8 cellular contexts compared by ENCODE assay signal in genomic region chr16:788399-789126, GRCh38. TPM values are rescaled to one million over a fixed set of nuclear protein-coding genes. Genes with fewer than 3 reads are reported as not detected.
DNase-seq lines count a peak whose midpoint lies in the region; ATAC-seq and TF ChIP-seq lines count a peak whose summit lies in the region.

TSS of gene CHTF18 (plus strand) at chr16:788620. CDS start at chr16:788685, 65 bp downstream.

- H3K27me3 ChIP-seq in A673 (replicated peaks; ENCODE audit: insufficient read depth, low read depth, low read length, poor library complexity): peaks cover under 1% of the 10 kb centered on the region
- no peaks in the 10 kb centered on the region for H3K27me3 ChIP-seq in mammary epithelial cell (ENCODE audit: insufficient read depth, low read length)
- H3K27me3 ChIP-seq in iPS-20b (ENCODE audit: insufficient read depth, low read length): no peaks in the 10 kb centered on the region
- H3K27me3 ChIP-seq in skeletal muscle tissue (ENCODE audit: control insufficient read depth in 3 of 3, insufficient read depth in 3 of 3, low read length in 3 of 3): peaks cover 3 to 9% (median 6%) of the 10 kb centered on the region in 3 donors

- H3K4me1 ChIP-seq in A673 (ENCODE audit: insufficient read depth, low read length, poor library complexity, severe bottlenecking): peaks cover 8% of the 10 kb centered on the region
- H3K4me1 ChIP-seq in mammary epithelial cell (ENCODE audit: insufficient read depth, low read length): peaks cover 23% of the 10 kb centered on the region
- H3K4me1 ChIP-seq in iPS-20b (ENCODE audit: insufficient read depth, low read length): no peaks in the 10 kb centered on the region
- peaks cover 11 to 24% (median 15%) of the 10 kb centered on the region in 3 donors for H3K4me1 ChIP-seq in skeletal muscle tissue (ENCODE audit: control insufficient read depth in 3 of 3, insufficient read depth in 3 of 3, low read length in 3 of 3)

- in situ Hi-C loops in mammary epithelial cell (cut with MboI; ENCODE audit: low sequenced_read_pairs in 2 of 2): loop anchor here in 1 of 2 donors (5.0 kb wide), 2 partner anchors 41 to 76 kb away; no protein-coding TSS in a partner anchor

- CTCF ChIA-PET in A673 (lab: Charles Lee): interaction anchor here (1.4 kb wide), 1 partner anchor 69 kb away, joined by 5 read pairs; no protein-coding TSS in a partner anchor
- CTCF ChIA-PET in mammary epithelial cell (lab: Charles Lee; ENCODE audit: low non-redundant PET): interaction anchor here (0.6 to 0.7 kb wide), 2 partner anchors 60 to 76 kb away, joined by 7 to 14 read pairs; no protein-coding TSS in a partner anchor

- H4K20me1 ChIP-seq in mammary epithelial cell (ENCODE audit: insufficient read depth, low read length): no peaks in the 10 kb centered on the region

- dilution Hi-C loops in mammary epithelial cell (cut with HindIII; ENCODE audit: low sequenced_read_pairs): loop anchor here (5.0 to 10.0 kb wide), 4 partner anchors 46 to 326 kb away; no protein-coding TSS in a partner anchor

- POLR2A ChIA-PET in A673 (lab: Charles Lee; ENCODE audit: low non-redundant PET): interaction anchor here (0.6 to 0.8 kb wide), 2 partner anchors 13 to 404 kb away, joined by 4 to 12 read pairs; no protein-coding TSS in a partner anchor

- H3K9me3 ChIP-seq in A673 (ENCODE audit: low read depth, low read length, poor library complexity, severe bottlenecking) (no peaks in the 10 kb centered on the region), mammary epithelial cell (replicated peaks; ENCODE audit: insufficient read depth, low read length) (no peaks in the 10 kb centered on the region), iPS-20b (ENCODE audit: insufficient read depth, low read depth, low read length) (no peaks in the 10 kb centered on the region), skeletal muscle tissue (ENCODE audit: control insufficient read depth in 3 of 3, low read length in 3 of 3) (no peaks in the 10 kb centered on the region)

- peak within 1 kb of the TSS; percentile 73 for H3K9ac ChIP-seq in mammary epithelial cell (ENCODE audit: insufficient read depth, low read length)
- peak within 1 kb of the TSS; percentile 88 for H3K9ac ChIP-seq in iPS-20b (ENCODE audit: low read depth, low read length)
- peak within 1 kb of the TSS; percentile 88 to 91 (median 91) for H3K9ac ChIP-seq in skeletal muscle tissue (ENCODE audit: low read depth in 1 of 3, low read length in 3 of 3)

- ATAC-seq in GM18873 (IDR thresholded peaks at IDR 0.05; ENCODE audit: low FRiP score, unreplicated experiment) (peak; percentile 38), HG03135 (IDR thresholded peaks at IDR 0.05; ENCODE audit: unreplicated experiment) (peak; percentile 72)

- H3K27ac ChIP-seq in A673 (ENCODE audit: low read depth, low read length, poor library complexity, severe bottlenecking) (peak within 1 kb of the TSS; percentile 83), mammary epithelial cell (ENCODE audit: insufficient read depth, low read depth, low read length) (peak within 1 kb of the TSS; percentile 16), iPS-20b (ENCODE audit: low read length) (no peak within 1 kb of the TSS), skeletal muscle tissue (ENCODE audit: low read depth, low read length) (no peak within 1 kb of the TSS)

- peak within 1 kb of the TSS; percentile 99 for H3K4me2 ChIP-seq in mammary epithelial cell (ENCODE audit: insufficient read depth, low read depth, low read length)

- TF ChIP-seq CTCF in A673 (conservative IDR thresholded peaks at IDR 0.05; ENCODE audit: low read depth, low read length) (no peak), WI38 (IDR thresholded peaks at IDR 0.05; ENCODE audit: low read depth, low read length) (no peak), mammary epithelial cell (conservative IDR thresholded peaks at IDR 0.05 in 1 of 2, IDR thresholded peaks at IDR 0.05 in 1 of 2; ENCODE audit: extremely low read depth in 1 of 2, insufficient read depth in 1 of 2, low read depth in 1 of 2, low read length in 2 of 2) (no peak)

- BruUV-seq in A673 (replicated peaks; lab: Mats Ljungman, UMichigan) (TSS peak; percentile 80), mammary epithelial cell (replicated peaks; lab: Mats Ljungman, UMichigan) (TSS peak; percentile 66)

- 1% methylated on average over 26 of the region's 97 CpGs for WGBS in mammary epithelial cell (ENCODE audit: low coverage, missing lambda C conversion rate)

- H3K4me3 ChIP-seq in A673 (ENCODE audit: low read depth, low read length, poor library complexity, severe bottlenecking) (peak within 1 kb of the TSS; percentile 72), WI38 (ENCODE audit: low read depth, low read length) (peak within 1 kb of the TSS; percentile 93), mammary epithelial cell (replicated peaks in 1 of 3; ENCODE audit: insufficient read depth in 1 of 3, low read depth in 2 of 3, low read length in 3 of 3) (peak within 1 kb of the TSS; percentile 87 to 98 (median 94)), iPS-20b (ENCODE audit: low read length) (peak within 1 kb of the TSS; percentile 87), skeletal muscle tissue (ENCODE audit: low read length in 3 of 3) (peak within 1 kb of the TSS; percentile 87 to 90 (median 90))

- H3K79me2 ChIP-seq in mammary epithelial cell (ENCODE audit: insufficient read depth, low read length): peaks cover 43% of the 10 kb centered on the region

- peak; percentile 95 for DNase-seq in A673 (ENCODE audit: low spot score)
- DNase-seq in NCI-H2196 (lab: John Stamatoyannopoulos, UW; ENCODE audit: unreplicated experiment): peak; percentile 92
- peak; percentile 90 for DNase-seq in mammary epithelial cell

- H2AFZ ChIP-seq in mammary epithelial cell (ENCODE audit: low read depth, low read length): peak within 1 kb of the TSS; percentile 94

- intact Hi-C loops in A673 (cut with micrococcal nuclease; ENCODE audit: unreplicated experiment) (loop anchor here (5.0 kb wide), 1 partner anchor 76 kb away; no protein-coding TSS in a partner anchor), mammary epithelial cell (cut with micrococcal nuclease) (loop anchor here (2.0 kb wide), 1 partner anchor 18 kb away; no protein-coding TSS in a partner anchor)

- H3K36me3 ChIP-seq in A673 (ENCODE audit: insufficient read depth, low read length, poor library complexity, severe bottlenecking) (peaks cover 37% of the 10 kb centered on the region), mammary epithelial cell (ENCODE audit: insufficient read depth, low read length) (peaks cover 1% of the 10 kb centered on the region), iPS-20b (ENCODE audit: insufficient read depth, low read depth, low read length) (peaks cover 37% of the 10 kb centered on the region), skeletal muscle tissue (ENCODE audit: control insufficient read depth in 3 of 3, insufficient read depth in 3 of 3, low read length in 3 of 3) (peaks cover 5 to 13% (median 6%) of the 10 kb centered on the region in 3 donors)

RNA-seq across cellular contexts. Expression of gene CHTF18, which starts in this region (rescaled TPM):
- total RNA-seq in A673 (2021): 124 and 125 TPM in 2 replicates
- total RNA-seq in mammary epithelial cell: 10 to 100 TPM in 1 of 2 donors, 1 to 10 TPM in 1; 7.7 to 54.5 TPM
- 20.2 TPM for polyA plus RNA-seq in mammary epithelial cell
- polyA minus RNA-seq in mammary epithelial cell: 2.0 TPM
- total RNA-seq in skeletal muscle tissue: 4.2 TPM

Comparison
In these comparisons a context has a peak if more than half of its experiments do, and no peak if none do; other contexts are left out.
1. H3K27ac ChIP-seq: peak in A673 (single experiment) and mammary epithelial cell (single experiment); none in iPS-20b (single experiment) and skeletal muscle tissue (single experiment).
2. Peak in every context shown above with its lines, with median percentiles within 50 percentile points of each other: DNase-seq, H3K4me3 ChIP-seq and H3K9ac ChIP-seq.